Comparison of ENCODE assay signal across 13 cellular contexts in genomic region chr2:202270487-202270886, GRCh38. TPM values are rescaled to one million over a fixed set of nuclear protein-coding genes. Genes with fewer than 3 reads are reported as not detected.
A peak's percentile ranks its signal among the peaks of the same experiment; 100 is the strongest.
DNase-seq lines count a peak whose midpoint lies in the region; ATAC-seq and TF ChIP-seq lines count a peak whose summit lies in the region.
"Had no signal": no experiment of that assay in that cellular context is flagged by ENCODE, and none has a peak within 500 bp of the region (broad histone marks: within the 10 kb centered on the region; RNA-seq: fewer than 3 reads in every experiment).

No MANE protein-coding gene starts in this region.

- peaks cover 93% of the 10 kb centered on the region for H4K20me1 ChIP-seq in neural progenitor cell (ENCODE audit: low read depth)

- intact Hi-C loops in sciatic nerve (cut with DNase I), result no loop called here

- no peak for TF ChIP-seq CTCF in HFFc6 (IDR thresholded peaks at IDR 0.05)
- no peak for TF ChIP-seq CTCF in neural progenitor cell (IDR thresholded peaks at IDR 0.05)

- no peak for ATAC-seq in activated CD8-positive, alpha-beta memory T cell treated with anti-CD3 and anti-CD28 coated beads, Interleukin-2, amount 10 ng/mL, durations not matched to agents 7 days and 5 days
- no peak for ATAC-seq in HG02970 (IDR thresholded peaks at IDR 0.05; ENCODE audit: low FRiP score, unreplicated experiment)
- no peak for ATAC-seq in sciatic nerve

- no peaks in the 10 kb centered on the region for H3K27me3 Mint-ChIP-seq in activated CD8-positive, alpha-beta memory T cell treated with anti-CD3 and anti-CD28 coated beads, Interleukin-2, amount 10 ng/mL, durations not matched to agents 7 days and 5 days
- H3K27me3 Mint-ChIP-seq in HFFc6 (ENCODE audit: insufficient read depth) (no peaks in the 10 kb centered on the region), neural progenitor cell (ENCODE audit: insufficient read depth, low read depth) (no peaks in the 10 kb centered on the region)
- no peaks in the 10 kb centered on the region for H3K27me3 Mint-ChIP-seq in activated CD4-positive, alpha-beta memory T cell treated with anti-CD3 and anti-CD28 coated beads, Interleukin-2, amount 10 ng/mL, durations not matched to agents 7 days and 5 days

- peaks cover 16% of the 10 kb centered on the region for H3K36me3 Mint-ChIP-seq in activated CD8-positive, alpha-beta memory T cell treated with anti-CD3 and anti-CD28 coated beads, Interleukin-2, amount 10 ng/mL, durations not matched to agents 7 days and 5 days
- H3K36me3 Mint-ChIP-seq in HFFc6 (ENCODE audit: low read depth), result peaks cover 18% of the 10 kb centered on the region
- peaks cover 19% of the 10 kb centered on the region for H3K36me3 Mint-ChIP-seq in activated CD4-positive, alpha-beta memory T cell treated with anti-CD3 and anti-CD28 coated beads, Interleukin-2, amount 10 ng/mL, durations not matched to agents 7 days and 5 days (ENCODE audit: low read depth)
- H3K36me3 Mint-ChIP-seq in neural progenitor cell, result no peaks in the 10 kb centered on the region

- H3K9ac ChIP-seq in neural progenitor cell, result no peak overlapping the region
- H3K9ac ChIP-seq: GM23248 had no signal

- H3K36me3 ChIP-seq in neural progenitor cell, result peaks cover 8% of the 10 kb centered on the region

- H3K27ac Mint-ChIP-seq in activated CD8-positive, alpha-beta memory T cell treated with anti-CD3 and anti-CD28 coated beads, Interleukin-2, amount 10 ng/mL, durations not matched to agents 7 days and 5 days, result peak overlapping the region; percentile 89
- H3K27ac Mint-ChIP-seq in HFFc6 (peak overlapping the region; percentile 55), neural progenitor cell (no peak overlapping the region)
- peak overlapping the region; percentile 90 for H3K27ac Mint-ChIP-seq in activated CD4-positive, alpha-beta memory T cell treated with anti-CD3 and anti-CD28 coated beads, Interleukin-2, amount 10 ng/mL, durations not matched to agents 7 days and 5 days

- H3K27me3 ChIP-seq in neural progenitor cell, result no peaks in the 10 kb centered on the region

- no peaks in the 10 kb centered on the region for H3K9me3 ChIP-seq in neural progenitor cell (ENCODE audit: low read depth)

- peaks cover 100% of the 10 kb centered on the region for H3K79me2 ChIP-seq in neural progenitor cell (ENCODE audit: low read depth)

- no peak for DNase-seq in activated CD8-positive, alpha-beta memory T cell treated with anti-CD3 and anti-CD28 coated beads, Interleukin-2, amount 10 ng/mL, durations not matched to agents 7 days and 5 days
- no peak for DNase-seq in activated CD8-positive, alpha-beta memory T cell treated with anti-CD3 and anti-CD28 coated beads for 24 hours
- DNase-seq in HFFc6, result no peak
- DNase-seq in activated CD4-positive, alpha-beta memory T cell treated with anti-CD3 and anti-CD28 coated beads, Interleukin-2, amount 10 ng/mL, durations not matched to agents 7 days and 5 days, result no peak
- no peak for DNase-seq in neural progenitor cell (ENCODE audit: low spot score)
- no peak for DNase-seq in NCI-H69 (lab: John Stamatoyannopoulos, UW)
- no peak for DNase-seq in sciatic nerve (ENCODE audit: low spot score)
- DNase-seq: effector CD8-positive, alpha-beta T cell; EL; GM23248; RPMI8226; stimulated activated CD4-positive, alpha-beta T cell treated with anti-CD3 and anti-CD28 coated beads, Interleukin-4, amount 100 ng/mL, for 1 hour had no signal

- H2AFZ ChIP-seq in neural progenitor cell (replicated peaks), result no peak overlapping the region
- H2AFZ ChIP-seq: GM23248 had no signal

- POLR2A ChIA-PET in activated CD4-positive, alpha-beta memory T cell treated with anti-CD3 and anti-CD28 coated beads, Interleukin-2, amount 10 ng/mL, durations not matched to agents 7 days and 5 days (lab: Charles Lee), result interaction anchor here (1.0 to 2.2 kb wide), 6 partner anchors 9 to 1007 kb away, joined by 3 to 11 read pairs (median 6); partner anchors contain the start of gene SUMO1

- no peak overlapping the region for H3K4me3 ChIP-seq in neural progenitor cell
- H3K4me3 ChIP-seq: GM23248 had no signal

- H3K4me1 ChIP-seq in neural progenitor cell, result peaks cover 4% of the 10 kb centered on the region

- no peak overlapping the region for H3K27ac ChIP-seq in neural progenitor cell
- H3K27ac ChIP-seq: GM23248 had no signal

- CTCF ChIA-PET in activated CD8-positive, alpha-beta memory T cell treated with anti-CD3 and anti-CD28 coated beads, Interleukin-2, amount 10 ng/mL, durations not matched to agents 7 days and 5 days (lab: Charles Lee), result no interaction called here
- CTCF ChIA-PET in activated CD4-positive, alpha-beta memory T cell treated with anti-CD3 and anti-CD28 coated beads, Interleukin-2, amount 10 ng/mL, durations not matched to agents 7 days and 5 days (lab: Charles Lee), result interaction anchor here (2.0 kb wide), 1 partner anchor 9 kb away, joined by 9 read pairs; no protein-coding TSS in a partner anchor

- H3K4me2 ChIP-seq in neural progenitor cell, result no peak overlapping the region

- H3K4me1 Mint-ChIP-seq in activated CD8-positive, alpha-beta memory T cell treated with anti-CD3 and anti-CD28 coated beads, Interleukin-2, amount 10 ng/mL, durations not matched to agents 7 days and 5 days, result peaks cover 38% of the 10 kb centered on the region
- H3K4me1 Mint-ChIP-seq in HFFc6 (ENCODE audit: low read depth) (peaks cover 39% of the 10 kb centered on the region), neural progenitor cell (peaks cover 9% of the 10 kb centered on the region)
- peaks cover 46% of the 10 kb centered on the region for H3K4me1 Mint-ChIP-seq in activated CD4-positive, alpha-beta memory T cell treated with anti-CD3 and anti-CD28 coated beads, Interleukin-2, amount 10 ng/mL, durations not matched to agents 7 days and 5 days

- H3F3A ChIP-seq in neural progenitor cell (ENCODE audit: low read depth), result peaks cover 34% of the 10 kb centered on the region

- peak overlapping the region; percentile 69 for H3K4me3 Mint-ChIP-seq in activated CD8-positive, alpha-beta memory T cell treated with anti-CD3 and anti-CD28 coated beads, Interleukin-2, amount 10 ng/mL, durations not matched to agents 7 days and 5 days
- peak overlapping the region; percentile 39 for H3K4me3 Mint-ChIP-seq in HFFc6
- H3K4me3 Mint-ChIP-seq in activated CD4-positive, alpha-beta memory T cell treated with anti-CD3 and anti-CD28 coated beads, Interleukin-2, amount 10 ng/mL, durations not matched to agents 7 days and 5 days, result peak overlapping the region; percentile 66
- H3K4me3 Mint-ChIP-seq in neural progenitor cell, result peak overlapping the region; percentile 66

- no peaks in the 10 kb centered on the region for H3K9me3 Mint-ChIP-seq in activated CD8-positive, alpha-beta memory T cell treated with anti-CD3 and anti-CD28 coated beads, Interleukin-2, amount 10 ng/mL, durations not matched to agents 7 days and 5 days (ENCODE audit: low read depth)
- H3K9me3 Mint-ChIP-seq in HFFc6 (no peaks in the 10 kb centered on the region; the same call in 1 of the 2 replicates), neural progenitor cell (no peaks in the 10 kb centered on the region)
- H3K9me3 Mint-ChIP-seq in activated CD4-positive, alpha-beta memory T cell treated with anti-CD3 and anti-CD28 coated beads, Interleukin-2, amount 10 ng/mL, durations not matched to agents 7 days and 5 days, result no peaks in the 10 kb centered on the region

RNA-seq across cellular contexts. Expression of gene NOP58, which starts 4.9 kb away (rescaled TPM):
- 100 to 1,000 TPM; 121 to 143 TPM for total RNA-seq in activated CD8-positive, alpha-beta memory T cell treated with anti-CD3 and anti-CD28 coated beads, Interleukin-2, amount 10 ng/mL, durations not matched to agents 7 days and 5 days
- total RNA-seq in HFFc6 (2021; fragmentation: NEBNext Ultra II Directional; extraction: Animal tissue kit (Norgen Biotek cat#: 25700)), result 10 to 100 TPM; 50.2 to 61.9 (median 57.0) TPM
- total RNA-seq in activated CD4-positive, alpha-beta memory T cell treated with anti-CD3 and anti-CD28 coated beads, Interleukin-2, amount 10 ng/mL, durations not matched to agents 7 days and 5 days, result 100 to 1,000 TPM; 103 to 108 TPM
- total RNA-seq in neural progenitor cell (ENCODE audit: low replicate concordance) (99.4 and 112 TPM in 2 replicates), sciatic nerve (66.0 TPM)

RNA-seq across cellular contexts. Expression of gene SUMO1, which starts 32.1 kb away (rescaled TPM):
- total RNA-seq in activated CD8-positive, alpha-beta memory T cell treated with anti-CD3 and anti-CD28 coated beads, Interleukin-2, amount 10 ng/mL, durations not matched to agents 7 days and 5 days, result 100 to 1,000 TPM in 1 of 2 experiments, 10 to 100 TPM in 1; 79.6 to 104 TPM
- total RNA-seq in HFFc6 (2021; fragmentation: NEBNext Ultra II Directional; extraction: Animal tissue kit (Norgen Biotek cat#: 25700)), result 100 to 1,000 TPM; 135 to 153 (median 147) TPM
- total RNA-seq in activated CD4-positive, alpha-beta memory T cell treated with anti-CD3 and anti-CD28 coated beads, Interleukin-2, amount 10 ng/mL, durations not matched to agents 7 days and 5 days, result 100 to 1,000 TPM in 1 of 2 experiments, 10 to 100 TPM in 1; 99.7 to 103 TPM
- total RNA-seq in neural progenitor cell (ENCODE audit: low replicate concordance) (217 and 409 TPM in 2 replicates), sciatic nerve (68.9 TPM)
